Comparison of ENCODE assay signal across 11 cellular contexts in genomic region chr17:44547625-44548297, GRCh38. TPM values are rescaled to one million over a fixed set of nuclear protein-coding genes. Genes with fewer than 3 reads are reported as not detected.
DNase-seq lines count a peak whose midpoint lies in the region; ATAC-seq and TF ChIP-seq lines count a peak whose summit lies in the region.
"Had no signal": no experiment of that assay in that cellular context is flagged by ENCODE, and none has a peak within 500 bp of the region (broad histone marks: within the 10 kb centered on the region; RNA-seq: fewer than 3 reads in every experiment).

No MANE protein-coding gene starts in this region.

- POLR2A ChIA-PET in HCT116 (lab: Charles Lee) = interaction anchor here (2.3 kb wide), 1 partner anchor 9 kb away, joined by 12 read pairs; the partner anchor contains the start of gene FZD2
- POLR2A ChIA-PET in RWPE1 (lab: Yijun Ruan, JAX; ENCODE audit: low non-redundant PET) = no interaction called here

- H3K27ac ChIP-seq in HCT116 (ENCODE audit: low read depth, low read length) = no peak overlapping the region
- peak overlapping the region; percentile 35; the same call in 1 of the 2 replicates for H3K27ac ChIP-seq in RWPE1
- peak overlapping the region; percentile 6 for H3K27ac ChIP-seq in right cardiac atrium (ENCODE audit: low read length)

- H3K9me3 ChIP-seq in HCT116 (ENCODE audit: control insufficient read depth in 1 of 2, insufficient read depth in 1 of 2, low read depth in 1 of 2, low read length in 2 of 2) (no peaks in the 10 kb centered on the region), right cardiac atrium (ENCODE audit: control insufficient read depth, low read length) (no peaks in the 10 kb centered on the region)

- H3K4me2 ChIP-seq in HCT116 (ENCODE audit: low read length) = peak overlapping the region; percentile 48

- 74% methylated on average over 4 of the region's 4 CpGs for WGBS in right cardiac atrium

- no peaks in the 10 kb centered on the region for H3K36me3 ChIP-seq in HCT116 (ENCODE audit: control insufficient read depth in 1 of 2, insufficient read depth in 2 of 2, low read length in 2 of 2)

- CTCF ChIA-PET in HCT116 (lab: Charles Lee) (interaction anchor here (1.3 kb wide), 2 partner anchors 14 to 24 kb away, joined by 4 read pairs; no protein-coding TSS in a partner anchor), RWPE1 (lab: Yijun Ruan, JAX) (interaction anchor here (0.9 kb wide), 1 partner anchor 124 kb away, joined by 5 read pairs; no protein-coding TSS in a partner anchor)

- H3K9me2 ChIP-seq in HCT116 (ENCODE audit: insufficient read depth) = no peaks in the 10 kb centered on the region

- H2AFZ ChIP-seq in HCT116 (ENCODE audit: low read depth, low read length, poor library complexity, severe bottlenecking) = peak overlapping the region; percentile 75

- H3K27me3 ChIP-seq in HCT116 (ENCODE audit: insufficient read depth, low read length) (no peaks in the 10 kb centered on the region), right cardiac atrium (ENCODE audit: control insufficient read depth, insufficient read depth) (no peaks in the 10 kb centered on the region)

- ATAC-seq in HCT116 (no peak), right cardiac atrium (peak; percentile 40 to 48), omental fat pad (ENCODE audit: low FRiP score) (no peak), GM19035 (IDR thresholded peaks at IDR 0.05; ENCODE audit: unreplicated experiment) (no peak)
- no peak for ATAC-seq in stimulated activated naive CD8-positive, alpha-beta T cell treated with anti-CD3 and anti-CD28 coated beads, Interleukin-15, Interleukin-2, amounts not matched to agents 100 U/mL and 50 U/mL, for 24 hours

- DNase-seq in HCT116 (ENCODE audit: low read depth, low spot score) = no peak
- DNase-seq in RWPE1 (ENCODE audit: low spot score) = no peak
- no peak for DNase-seq in right cardiac atrium
- peak; percentile 40 for DNase-seq in retina
- no peak for DNase-seq in NCI-H510A (lab: John Stamatoyannopoulos, UW)
- DNase-seq in omental fat pad (ENCODE audit: low spot score) = no peak
- DNase-seq in stimulated activated naive CD8-positive, alpha-beta T cell treated with anti-CD3 and anti-CD28 coated beads, Interleukin-15, Interleukin-2, amounts not matched to agents 100 U/mL and 50 U/mL, for 24 hours = no peak
- DNase-seq: cortex of kidney, NCI-H345, occipital lobe had no signal

- H3K9ac ChIP-seq in HCT116 (ENCODE audit: low read length) = peak overlapping the region; percentile 37; the same call in 1 of the 2 replicates

- H3K4me3 ChIP-seq in HCT116 (replicated peaks in 1 of 2; ENCODE audit: low read depth in 1 of 2, low read length in 2 of 2) (no peak overlapping the region), right cardiac atrium (ENCODE audit: low read length) (no peak overlapping the region)

- no TSS peak for BruUV-seq in HCT116 (replicated peaks; lab: Mats Ljungman, UMichigan)

- H3K4me1 ChIP-seq in HCT116 (ENCODE audit: control insufficient read depth in 1 of 2, insufficient read depth in 2 of 2, low read length in 2 of 2) (peaks cover 33 to 66% of the 10 kb centered on the region in 2 experiments), right cardiac atrium (ENCODE audit: control insufficient read depth, insufficient read depth, low read length) (no peaks in the 10 kb centered on the region)

- no peak for TF ChIP-seq RAD21 in HCT116 (IDR thresholded peaks at IDR 0.05; ENCODE audit: low read depth)

- intact Hi-C loops in HCT116 (cut with micrococcal nuclease) = no loop called here
- intact Hi-C loops in right cardiac atrium (cut with DNase I) = loop anchor here in 1 of 4 donors (10.0 kb wide), 1 partner anchor 47 kb away; no protein-coding TSS in a partner anchor

- TF ChIP-seq CTCF in HCT116 (IDR thresholded peaks at IDR 0.05 in 2 of 3, conservative IDR thresholded peaks at IDR 0.05 in 1 of 3; ENCODE audit: borderline replicate concordance in 1 of 3, insufficient read depth in 1 of 3, low read depth in 2 of 3, low read length in 2 of 3) (no peak), RWPE1 (conservative IDR thresholded peaks at IDR 0.05; ENCODE audit: low read depth) (no peak), omental fat pad (IDR thresholded peaks at IDR 0.05) (no peak)

- TF ChIP-seq POLR2A in HCT116 (IDR thresholded peaks at IDR 0.05; ENCODE audit: borderline replicate concordance, extremely low read depth, insufficient read depth, insufficient read length) = no peak

- RAD21 ChIA-PET in HCT116 (lab: Charles Lee; ENCODE audit: low non-redundant PET in 1 of 2, low total read pairs in 2 of 2, uncharacterized antibody in 2 of 2, unreplicated experiment in 2 of 2) = no interaction called here

- no peaks in the 10 kb centered on the region for H4K20me1 ChIP-seq in HCT116 (ENCODE audit: insufficient read depth)

- no peaks in the 10 kb centered on the region for H3K79me2 ChIP-seq in HCT116 (ENCODE audit: insufficient read depth, low read length)

TF ChIP-seq in HCT116, 20 proteins besides CTCF, POLR2A, EP300 and RAD21:
- TF ChIP-seq SRF (IDR thresholded peaks at IDR 0.05; ENCODE audit: low read depth) (no peak), ZNF274 (IDR thresholded peaks at IDR 0.05; ENCODE audit: low read depth, low read length) (no peak), POLR2AphosphoS5 (IDR thresholded peaks at IDR 0.05; ENCODE audit: low read depth, low read length) (no peak), REST (IDR thresholded peaks at IDR 0.05; ENCODE audit: low read depth) (no peak), EZH2phosphoT487 (IDR thresholded peaks at IDR 0.05; ENCODE audit: borderline replicate concordance) (no peak), FOSL1 (IDR thresholded peaks at IDR 0.05; ENCODE audit: low read depth) (no peak), CBX3 (IDR thresholded peaks at IDR 0.05; ENCODE audit: low read depth) (no peak), TCF7L2 (IDR thresholded peaks at IDR 0.05; ENCODE audit: borderline replicate concordance, extremely low read depth, insufficient read depth, insufficient read length) (no peak), ELF1 (IDR thresholded peaks at IDR 0.05; ENCODE audit: borderline replicate concordance, low read depth) (no peak), ZBTB33 (IDR thresholded peaks at IDR 0.05; ENCODE audit: extremely low read depth, insufficient replicate concordance, low read length) (no peak), ATF3 (IDR thresholded peaks at IDR 0.05) (no peak), EZH2 (IDR thresholded peaks at IDR 0.05) (no peak), EGR1 (IDR thresholded peaks at IDR 0.05; ENCODE audit: low read depth) (no peak), CEBPB (IDR thresholded peaks at IDR 0.05; ENCODE audit: low read depth) (no peak), SIN3A (IDR thresholded peaks at IDR 0.05; ENCODE audit: low read depth) (no peak)

RNA-seq across cellular contexts. Expression of gene FZD2, which starts 9.5 kb away (rescaled TPM):
- total RNA-seq in HCT116 (2021; ENCODE audit: unreplicated experiment) (12.8 TPM), right cardiac atrium (10 to 100 TPM in 1 of 4 donors, 1 to 10 TPM in 3; 4.7 to 12.3 (median 7.9) TPM), omental fat pad (1 to 10 TPM in 3 of 4 donors, under 1 TPM in 1; 0.74 to 2.4 (median 2.0) TPM)
- 15.0 and 15.5 TPM in 2 replicates for polyA plus RNA-seq in HCT116 (2012)
- 2.4 TPM for polyA plus RNA-seq in right cardiac atrium

RNA-seq across cellular contexts. Expression of gene GPATCH8, which starts 44.6 kb away (rescaled TPM):
- 28.7 TPM for total RNA-seq in HCT116 (2021; ENCODE audit: unreplicated experiment)
- polyA plus RNA-seq in HCT116 (2012) = 13.0 and 13.5 TPM in 2 replicates
- total RNA-seq in right cardiac atrium = 10 to 100 TPM; 32.4 to 35.9 (median 33.9) TPM
- 21.3 TPM for polyA plus RNA-seq in right cardiac atrium
- 10 to 100 TPM; 25.7 to 58.5 (median 34.6) TPM for total RNA-seq in omental fat pad

Comparison
In these comparisons a context has a peak if more than half of its experiments do, and no peak if none do; other contexts are left out.
1. ATAC-seq: peak in right cardiac atrium (2 of 2); none in HCT116 (single experiment), omental fat pad (single experiment), GM19035 (single experiment) and stimulated activated naive CD8-positive, alpha-beta T cell treated with anti-CD3 and anti-CD28 coated beads, Interleukin-15, Interleukin-2, amounts not matched to agents 100 U/mL and 50 U/mL, for 24 hours (single experiment).